ENCODE assay signal across 23 cellular contexts in the genomic region with DNA sequence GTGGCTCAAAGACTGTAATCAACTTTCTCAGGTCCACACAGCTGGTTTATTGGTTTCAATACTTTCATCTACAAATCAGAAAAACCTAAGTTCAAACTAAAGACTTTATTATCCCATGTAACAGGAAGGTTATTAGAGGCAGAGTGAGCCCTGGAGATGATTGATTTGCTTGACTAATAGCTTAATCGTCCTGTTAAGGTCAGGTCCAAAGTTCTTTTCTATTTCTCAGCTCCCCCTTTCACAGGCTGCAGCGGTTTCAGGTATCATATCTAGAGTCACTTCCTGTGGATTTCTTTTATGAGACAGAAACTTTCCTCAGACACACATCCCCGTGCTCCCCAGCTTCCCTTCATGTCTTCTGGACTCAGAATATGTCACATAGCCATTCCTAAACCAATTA.
"Had no signal": no experiment of that assay in that cellular context is flagged by ENCODE, and none has a peak within 500 bp of the region (broad histone marks: within the 10 kb centered on the region; RNA-seq: fewer than 3 reads in every experiment).

No MANE protein-coding gene starts in this region.

- H3K4me3 ChIP-seq: esophagus squamous epithelium, gastroesophageal sphincter, left ventricle myocardium inferior, lower lobe of right lung, neural progenitor cell, ovary, prostate gland, stomach, thoracic aorta had no signal

- H3K9me3 ChIP-seq: esophagus squamous epithelium, gastroesophageal sphincter, left ventricle myocardium inferior, lower lobe of right lung, ovary, prostate gland, stomach, thoracic aorta had no signal

- H2AFZ ChIP-seq: neural progenitor cell had no signal

- DNase-seq: effector memory CD8-positive, alpha-beta T cell; esophagus squamous epithelium; foreskin fibroblast; glutamatergic neuron; immature natural killer cell; left cardiac atrium; left ventricle myocardium inferior; lower lobe of right lung; nucleus accumbens; ovary; retina; stimulated activated naive CD4-positive, alpha-beta T cell; stomach; substantia nigra; trophoblast cell had no signal

- ATAC-seq: effector memory CD8-positive, alpha-beta T cell; gastroesophageal sphincter; left cardiac atrium; lower lobe of right lung; natural killer cell treated with Interleukin-12 subunit alpha and Interleukin-12 subunit beta and Interleukin-15 and Interleukin-18, amount 100 ng/mL, for 72 hours; sciatic nerve had no signal

- H3K36me3 ChIP-seq: esophagus squamous epithelium, gastroesophageal sphincter, left ventricle myocardium inferior, lower lobe of right lung, neural progenitor cell, ovary, prostate gland, stomach, thoracic aorta had no signal

- H3K4me1 ChIP-seq: gastroesophageal sphincter, left ventricle myocardium inferior, lower lobe of right lung, prostate gland, stomach had no signal

- H3K27me3 ChIP-seq: esophagus squamous epithelium, gastroesophageal sphincter, neural progenitor cell, ovary, stomach had no signal

- H3K9ac ChIP-seq: neural progenitor cell had no signal

- H3K27ac ChIP-seq: epithelial cell of prostate, gastroesophageal sphincter, left ventricle myocardium inferior, lower lobe of right lung, neural progenitor cell, ovary, prostate gland, stomach, thoracic aorta had no signal

- H3K4me2 ChIP-seq: neural progenitor cell had no signal

- FAIRE-seq: keratinocyte had no signal
